Comparison of ENCODE assay signal across 9 cellular contexts in the genomic region with DNA sequence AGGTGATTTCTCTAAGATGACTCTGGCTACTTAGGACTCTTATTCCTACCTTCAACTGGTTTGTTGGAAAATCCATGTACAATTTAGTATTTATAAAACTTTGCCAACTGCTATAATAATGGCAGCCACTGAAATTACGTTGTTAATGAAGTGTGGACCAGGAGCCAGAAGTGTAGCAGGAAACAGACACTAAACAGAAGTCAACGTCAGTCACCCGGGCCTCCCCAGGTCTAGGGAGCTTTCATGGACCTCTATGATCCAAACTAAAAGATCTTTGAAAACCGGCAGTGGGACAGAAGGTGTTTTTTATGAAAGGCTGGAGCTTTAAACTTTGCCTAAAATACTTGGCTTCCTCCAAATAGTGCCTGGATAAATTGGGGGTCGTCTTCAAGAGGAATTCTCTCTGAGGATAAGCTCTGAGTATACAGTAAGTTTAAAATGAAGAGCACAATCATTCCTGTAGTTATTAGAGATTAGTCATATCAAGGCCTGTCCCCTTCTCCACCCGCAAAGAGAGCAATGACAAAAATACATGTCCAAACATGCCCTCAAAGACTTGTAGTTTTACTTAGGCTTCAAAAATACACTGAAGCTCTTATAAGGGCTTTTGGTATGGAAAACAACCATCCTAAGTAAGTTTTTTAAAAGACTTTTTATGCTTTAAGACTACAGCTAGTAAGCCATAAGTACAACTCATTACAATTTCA. TPM values are rescaled to one million over a fixed set of nuclear protein-coding genes. Genes with fewer than 3 reads are reported as not detected.
A peak's percentile ranks its signal among the peaks of the same experiment; 100 is the strongest.
DNase-seq lines count a peak whose midpoint lies in the region; ATAC-seq, FAIRE-seq and TF ChIP-seq lines count a peak whose summit lies in the region.
"Had no signal": no experiment of that assay in that cellular context is flagged by ENCODE, and none has a peak within 500 bp of the region (broad histone marks: within the 10 kb centered on the region; RNA-seq: fewer than 3 reads in every experiment).

No MANE protein-coding gene starts in this region.

- TF ChIP-seq POLR2A in H1 (IDR thresholded peaks at IDR 0.05; ENCODE audit: control extremely low read depth in 1 of 2, low read depth in 2 of 2, low read length in 2 of 2) (no peak), stomach (IDR thresholded peaks at IDR 0.05) (no peak), spleen (IDR thresholded peaks at IDR 0.05) (no peak)

- H3K4me1 ChIP-seq in H1 (replicated peaks in 1 of 4; ENCODE audit: control insufficient read depth in 3 of 4, insufficient read depth in 4 of 4, low read length in 3 of 4) (peaks cover 0 to 6% (median 2%) of the 10 kb centered on the region in 4 experiments; a peak in 4 of 7 replicates), stomach (peaks cover 42 to 61% (median 56%) of the 10 kb centered on the region in 4 donors), spleen (peaks cover 7 to 55% (median 29%) of the 10 kb centered on the region in 6 donors)

- intact Hi-C loops in stomach (cut with DNase I; ENCODE audit: low total_unique reads) (no loop called here), spleen (cut with DNase I; ENCODE audit: low total_unique reads) (no loop called here)

- H4K91ac ChIP-seq in H1 (replicated peaks; ENCODE audit: insufficient read length, low read length) = no peak overlapping the region

- H2BK5ac ChIP-seq in H1 (ENCODE audit: low read depth, low read length) = peak overlapping the region; percentile 62; the same call in 1 of the 2 replicates

- H3K9ac ChIP-seq in H1 (replicated peaks in 1 of 4; ENCODE audit: extremely low read depth in 1 of 4, low read depth in 3 of 4, low read length in 3 of 4) = no peak overlapping the region

- no peaks in the 10 kb centered on the region for H3K23me2 ChIP-seq in H1 (ENCODE audit: low read depth, low read length)

- peaks cover 6 to 73% of the 10 kb centered on the region in 2 experiments; a peak in 3 of 4 replicates for H3K79me2 ChIP-seq in H1 (ENCODE audit: control insufficient read depth in 1 of 2, insufficient read depth in 2 of 2, low read length in 2 of 2)

- H3K27ac ChIP-seq in H1 (ENCODE audit: low read depth, low read length) (peak overlapping the region; percentile 7; the same call in 1 of the 2 replicates), stomach (peak overlapping the region in 4 of 5 donors; percentile 46 to 79 (median 73)), spleen (peak overlapping the region in 2 of 8 donors; percentile 7 to 16)
- H3K27ac ChIP-seq: SK-N-MC had no signal

- no peak overlapping the region for H3K23ac ChIP-seq in H1 (ENCODE audit: insufficient read length)

- ATAC-seq in HG03565 (IDR thresholded peaks at IDR 0.05; ENCODE audit: unreplicated experiment) (peak; percentile 73), HG02970 (IDR thresholded peaks at IDR 0.05; ENCODE audit: low FRiP score, unreplicated experiment) (no peak), HG03521 (IDR thresholded peaks at IDR 0.05; ENCODE audit: unreplicated experiment) (no peak)

- H2BK15ac ChIP-seq in H1 (ENCODE audit: low read length) = no peak overlapping the region

- H2AFZ ChIP-seq in H1 (ENCODE audit: low read length) = no peak overlapping the region

- no peak overlapping the region for H3K18ac ChIP-seq in H1 (ENCODE audit: extremely low read depth, low read length)

- H3K27me3 ChIP-seq in H1 (replicated peaks in 1 of 4; ENCODE audit: control insufficient read depth in 3 of 4, extremely low read depth in 1 of 4, insufficient read depth in 3 of 4, low read length in 3 of 4) (no peaks in the 10 kb centered on the region), stomach (no peaks in the 10 kb centered on the region), spleen (replicated peaks in 1 of 7) (no peaks in the 10 kb centered on the region)

- H3K9me3 ChIP-seq in H1 (ENCODE audit: insufficient read depth in 2 of 2, low read depth in 1 of 2, low read length in 1 of 2) (no peaks in the 10 kb centered on the region), stomach (no peaks in the 10 kb centered on the region), spleen (no peaks in the 10 kb centered on the region)

- no peak overlapping the region for H3K4me3 ChIP-seq in H1 (ENCODE audit: extremely low read depth in 1 of 4, insufficient read depth in 2 of 4, low read depth in 3 of 4, low read length in 4 of 4)
- no peak overlapping the region for H3K4me3 ChIP-seq in stomach
- H3K4me3 ChIP-seq in spleen = no peak overlapping the region
- H3K4me3 ChIP-seq: SK-N-MC had no signal

- no peaks in the 10 kb centered on the region for H4K20me1 ChIP-seq in H1 (replicated peaks in 1 of 2; ENCODE audit: control insufficient read depth in 1 of 2, insufficient read depth in 2 of 2, low read length in 2 of 2)

- 85% methylated on average over 6 of the region's 6 CpGs; no CpG with 5 or more reads in 1 of the 2 experiments for WGBS in H1 (ENCODE audit: extremely low coverage in 1 of 2, insufficient coverage in 1 of 2, insufficient read length in 1 of 2, insufficient replicate concordance in 2 of 2, low coverage in 1 of 2, low lambda C conversion rate in 2 of 2, missing lambda C conversion rate in 1 of 2), 2 experiments
- WGBS in stomach, 5 donors = 59 to 71% (median 64%) methylated on average over 6 of the region's 6 CpGs
- 63 to 84% (median 70%) methylated on average over 6 of the region's 6 CpGs for WGBS in spleen, 5 donors

- H2AK5ac ChIP-seq in H1 (ENCODE audit: low read depth, low read length) = no peak overlapping the region

- H3K56ac ChIP-seq in H1 (replicated peaks; ENCODE audit: insufficient read length, low read depth, low read length) = no peak overlapping the region

- no peak overlapping the region for H3K14ac ChIP-seq in H1 (ENCODE audit: insufficient read length)

- no peak overlapping the region for H2BK12ac ChIP-seq in H1 (ENCODE audit: low read depth, low read length)

- no peak overlapping the region for H3K4ac ChIP-seq in H1 (replicated peaks; ENCODE audit: insufficient read length, low read depth, low read length)

- no peak overlapping the region for H3K4me2 ChIP-seq in H1 (ENCODE audit: insufficient read depth in 1 of 2, low read depth in 2 of 2, low read length in 2 of 2)

- no peak overlapping the region for H2BK20ac ChIP-seq in H1 (ENCODE audit: low read length)

- H2BK120ac ChIP-seq in H1 (replicated peaks; ENCODE audit: low read depth, low read length) = no peak overlapping the region

- DNase-seq in NCI-H510A treated with DMSO at 0.1 percent for 48 hours (lab: John Stamatoyannopoulos, UW) (peak; percentile 55), NCI-H510A (lab: John Stamatoyannopoulos, UW) (no peak), H1 (ENCODE audit: low read depth in 1 of 2, low spot score in 2 of 2) (no peak), stomach (no peak), spleen (no peak)

- H4K5ac ChIP-seq in H1 (ENCODE audit: insufficient read length, low read depth, low read length) = no peak overlapping the region

- no peak for TF ChIP-seq RAD21 in H1 (IDR thresholded peaks at IDR 0.05 in 1 of 2, conservative IDR thresholded peaks at IDR 0.05 in 1 of 2; ENCODE audit: low read depth in 2 of 2, low read length in 2 of 2)

- peaks cover 0 to 5% (median 0%) of the 10 kb centered on the region in 4 experiments; a peak in 1 of 8 replicates for H3K36me3 ChIP-seq in H1 (ENCODE audit: control insufficient read depth in 2 of 4, insufficient read depth in 4 of 4, low read length in 3 of 4)
- peaks cover 15 to 20% (median 20%) of the 10 kb centered on the region in 4 donors for H3K36me3 ChIP-seq in stomach
- H3K36me3 ChIP-seq in spleen = peaks cover 0 to 22% (median 14%) of the 10 kb centered on the region in 6 donors

- no peak for TF ChIP-seq EP300 in H1 (IDR thresholded peaks at IDR 0.05; ENCODE audit: borderline replicate concordance in 1 of 2, low read depth in 2 of 2, low read length in 2 of 2)
- TF ChIP-seq EP300 in stomach (IDR thresholded peaks at IDR 0.05) = no peak

- TF ChIP-seq CTCF in H1 (IDR thresholded peaks at IDR 0.05; ENCODE audit: control extremely low read depth in 1 of 3, insufficient read depth in 1 of 3, low read depth in 1 of 3, low read length in 3 of 3) (no peak), stomach (IDR thresholded peaks at IDR 0.05) (no peak), spleen (IDR thresholded peaks at IDR 0.05 in 8 of 11, conservative IDR thresholded peaks at IDR 0.05 in 3 of 11) (no peak)

- no peak overlapping the region for H4K8ac ChIP-seq in H1 (ENCODE audit: extremely low read depth, insufficient read depth, low read length)

- no peak for FAIRE-seq in H1 (lab: Jason Lieb, UNC)

- H3K79me1 ChIP-seq in H1 (ENCODE audit: low read depth, low read length) = peaks cover 5% of the 10 kb centered on the region; the same call in 1 of the 2 replicates

- CTCF ChIA-PET in H1 (lab: Charles Lee; ENCODE audit: partially characterized antibody) = interaction anchor here (1.1 to 4.8 kb wide), 4 partner anchors 9 to 135 kb away, joined by 3 to 29 read pairs (median 12); no protein-coding TSS in a partner anchor

- POLR2A ChIA-PET in H1 (lab: Charles Lee; ENCODE audit: partially characterized antibody) = interaction anchor here (0.6 to 1.1 kb wide), 3 partner anchors 13 to 35 kb away, joined by 3 to 6 read pairs (median 3); a partner anchor contains a TSS

RNA-seq across cellular contexts. Expression of a gene that starts 34.6 kb away (rescaled TPM):
- total RNA-seq in H1 (2021; fragmentation: NEBNext Ultra II Directional; extraction: Animal tissue kit (Norgen Biotek cat#: 25700)) = 18.2 and 18.5 TPM in 2 replicates
- polyA plus RNA-seq in H1 (2011; rRNA removed) (2.0 and 3.5 TPM in 2 replicates), stomach (1 to 10 TPM; 1.4 to 3.7 (median 2.1) TPM), spleen (1 to 10 TPM; 1.0 to 3.0 (median 1.3) TPM)
- 3.7 TPM for polyA plus RNA-seq in H1 (2011; cell fraction: cytosol; rRNA removed)
- polyA plus RNA-seq in H1 (2011; cell fraction: nucleus; rRNA removed) = 2.7 TPM
- polyA plus RNA-seq in H1 (2012, experiment 1 of 2) = 5.4 to 7.4 TPM (median 5.9 TPM) in 4 replicates
- polyA plus RNA-seq in H1 (2012, experiment 2 of 2) = 2.1 TPM
- polyA plus RNA-seq in H1 (2013, experiment 1 of 2) = 5.6 TPM
- polyA plus RNA-seq in H1 (2013, experiment 2 of 2) = 5.7 TPM
- 12.7 and 12.9 TPM in 2 replicates for polyA minus RNA-seq in H1 (2011; rRNA and poly(A)+ RNA removed)
- polyA minus RNA-seq in H1 (2011; cell fraction: cytosol; rRNA and poly(A)+ RNA removed) = 5.9 TPM
- 6.8 TPM for polyA minus RNA-seq in H1 (2011; cell fraction: nucleus; rRNA and poly(A)+ RNA removed)
- total RNA-seq in stomach (10 to 100 TPM in 4 of 5 donors, 1 to 10 TPM in 1; 3.8 to 25.7 (median 16.7) TPM), spleen (10 to 100 TPM in 4 of 7 donors, 1 to 10 TPM in 3; 6.8 to 13.7 (median 10.1) TPM)

RNA-seq across cellular contexts. Expression of a gene that starts 35.0 kb away (rescaled TPM):
- total RNA-seq in H1 (2021; fragmentation: NEBNext Ultra II Directional; extraction: Animal tissue kit (Norgen Biotek cat#: 25700)) = 13.4 and 14.2 TPM in 2 replicates
- polyA plus RNA-seq in H1 (2011; rRNA removed) (8.1 and 11.6 TPM in 2 replicates), stomach (10 to 100 TPM; 37.4 to 58.5 (median 43.4) TPM), spleen (10 to 100 TPM; 35.8 to 47.2 (median 39.4) TPM)
- 19.4 TPM for polyA plus RNA-seq in H1 (2011; cell fraction: cytosol; rRNA removed)
- 8.4 TPM for polyA plus RNA-seq in H1 (2011; cell fraction: nucleus; rRNA removed)
- 15.8 to 19.1 TPM (median 17.7 TPM) in 4 replicates for polyA plus RNA-seq in H1 (2012, experiment 1 of 2)
- 2.6 TPM for polyA plus RNA-seq in H1 (2012, experiment 2 of 2)
- 15.8 TPM for polyA plus RNA-seq in H1 (2013, experiment 1 of 2)
- 13.6 TPM for polyA plus RNA-seq in H1 (2013, experiment 2 of 2)
- polyA minus RNA-seq in H1 (2011; rRNA and poly(A)+ RNA removed) = 6.2 and 8.0 TPM in 2 replicates
- polyA minus RNA-seq in H1 (2011; cell fraction: cytosol; rRNA and poly(A)+ RNA removed) = 10.1 TPM
- polyA minus RNA-seq in H1 (2011; cell fraction: nucleus; rRNA and poly(A)+ RNA removed) = 7.5 TPM
- total RNA-seq in stomach (10 to 100 TPM in 4 of 5 donors, 1 to 10 TPM in 1; 6.7 to 29.7 (median 21.0) TPM), spleen (10 to 100 TPM; 15.3 to 25.4 (median 22.8) TPM)

RNA-seq across cellular contexts. Expression of a gene that starts 59.2 kb away (rescaled TPM):
- total RNA-seq in H1 (2021; fragmentation: NEBNext Ultra II Directional; extraction: Animal tissue kit (Norgen Biotek cat#: 25700)) = 6.0 and 8.9 TPM in 2 replicates
- 2.2 and 2.4 TPM in 2 replicates for polyA plus RNA-seq in H1 (2011; rRNA removed)
- 4.6 TPM for polyA plus RNA-seq in H1 (2011; cell fraction: cytosol; rRNA removed)
- 7.8 TPM for polyA plus RNA-seq in H1 (2011; cell fraction: nucleus; rRNA removed)
- polyA plus RNA-seq in H1 (2012, experiment 1 of 2) = 4.7 to 6.2 TPM (median 5.6 TPM) in 4 replicates
- polyA plus RNA-seq in H1 (2012, experiment 2 of 2) = 3.9 TPM
- polyA plus RNA-seq in H1 (2013, experiment 1 of 2) = 3.8 TPM
- 3.6 TPM for polyA plus RNA-seq in H1 (2013, experiment 2 of 2)
- 8.6 and 12.7 TPM in 2 replicates for polyA minus RNA-seq in H1 (2011; rRNA and poly(A)+ RNA removed)
- 3.6 TPM for polyA minus RNA-seq in H1 (2011; cell fraction: cytosol; rRNA and poly(A)+ RNA removed)
- 19.9 TPM for polyA minus RNA-seq in H1 (2011; cell fraction: nucleus; rRNA and poly(A)+ RNA removed)
- total RNA-seq in stomach = 10 to 100 TPM in 3 of 5 donors, 1 to 10 TPM in 2; 5.5 to 31.7 (median 18.0) TPM
- polyA plus RNA-seq in stomach = 1 to 10 TPM; 4.7 to 7.3 (median 7.2) TPM
- 1 to 10 TPM; 1.1 to 3.7 (median 1.9) TPM for total RNA-seq in spleen
- 1 to 10 TPM in 1 of 3 donors, under 1 TPM in 2; 0.46 to 1.1 (median 0.90) TPM for polyA plus RNA-seq in spleen

RNA-seq across cellular contexts. Expression of a gene that starts 59.3 kb away (rescaled TPM):
- total RNA-seq in H1 (2021; fragmentation: NEBNext Ultra II Directional; extraction: Animal tissue kit (Norgen Biotek cat#: 25700)) = 12.6 and 14.5 TPM in 2 replicates
- 5.4 and 11.0 TPM in 2 replicates for polyA plus RNA-seq in H1 (2011; rRNA removed)
- polyA plus RNA-seq in H1 (2011; cell fraction: cytosol; rRNA removed) = 8.2 TPM
- polyA plus RNA-seq in H1 (2011; cell fraction: nucleus; rRNA removed) = 5.3 TPM
- 6.7 to 10.7 TPM (median 7.9 TPM) in 4 replicates for polyA plus RNA-seq in H1 (2012, experiment 1 of 2)
- polyA plus RNA-seq in H1 (2012, experiment 2 of 2) = 0.58 TPM
- 9.4 TPM for polyA plus RNA-seq in H1 (2013, experiment 1 of 2)
- polyA plus RNA-seq in H1 (2013, experiment 2 of 2) = 8.0 TPM
- 9.4 and 16.3 TPM in 2 replicates for polyA minus RNA-seq in H1 (2011; rRNA and poly(A)+ RNA removed)
- polyA minus RNA-seq in H1 (2011; cell fraction: cytosol; rRNA and poly(A)+ RNA removed) = 12.2 TPM
- 12.7 TPM for polyA minus RNA-seq in H1 (2011; cell fraction: nucleus; rRNA and poly(A)+ RNA removed)
- total RNA-seq in stomach = 10 to 100 TPM in 4 of 5 donors, 1 to 10 TPM in 1; 9.6 to 49.0 (median 23.7) TPM
- 10 to 100 TPM in 1 of 3 donors, 1 to 10 TPM in 2; 8.5 to 10.6 (median 9.6) TPM for polyA plus RNA-seq in stomach
- 10 to 100 TPM in 3 of 7 donors, 1 to 10 TPM in 4; 6.9 to 15.3 (median 8.9) TPM for total RNA-seq in spleen
- 1 to 10 TPM; 2.5 to 5.8 (median 3.8) TPM for polyA plus RNA-seq in spleen
